ENCODE assay signal across 2 cellular contexts in genomic region chr9:136050266-136050705, GRCh38.
TF ChIP-seq lines count a peak whose summit lies in the region.

No MANE protein-coding gene starts in this region.

TF ChIP-seq in SK-N-SH, 30 proteins besides CTCF, POLR2A, EP300 and RAD21 (continued from another document):
- no peak for TF ChIP-seq USF2 (IDR thresholded peaks at IDR 0.05; ENCODE audit: borderline replicate concordance, low read depth, low read length)
- TF ChIP-seq JUND (IDR thresholded peaks at IDR 0.05): no peak
- TF ChIP-seq TAF1 (IDR thresholded peaks at IDR 0.05; ENCODE audit: borderline replicate concordance, low read depth, low read length): no peak
- no peak for TF ChIP-seq SIN3A (IDR thresholded peaks at IDR 0.05; ENCODE audit: borderline replicate concordance, low read depth, low read length)
- no peak for TF ChIP-seq NRF1 (IDR thresholded peaks at IDR 0.05; ENCODE audit: low read depth, low read length)
- TF ChIP-seq POLR2AphosphoS5 (IDR thresholded peaks at IDR 0.05; ENCODE audit: low read depth, low read length): no peak
- no peak for TF ChIP-seq ELF1 (IDR thresholded peaks at IDR 0.05)
- TF ChIP-seq RCOR1 (IDR thresholded peaks at IDR 0.05; ENCODE audit: low read length): no peak
- no peak for TF ChIP-seq REST (IDR thresholded peaks at IDR 0.05; ENCODE audit: low read depth, low read length)

TF ChIP-seq in SK-N-SH treated with all-trans-retinoic acid at 6 μM for 48 hours, 23 proteins besides CTCF, POLR2A, EP300 and RAD21 (continued from another document):
- TF ChIP-seq CREB5 (CRISPR knock-in tag; IDR thresholded peaks at IDR 0.05; ENCODE audit: low read depth): no peak
- no peak for TF ChIP-seq CSDC2 (CRISPR knock-in tag; IDR thresholded peaks at IDR 0.05)
- no peak for TF ChIP-seq PPARA (CRISPR knock-in tag; IDR thresholded peaks at IDR 0.05; ENCODE audit: borderline replicate concordance)
- TF ChIP-seq ISL1 (CRISPR knock-in tag; IDR thresholded peaks at IDR 0.05): no peak
- no peak for TF ChIP-seq ZNF70 (CRISPR knock-in tag; IDR thresholded peaks at IDR 0.05)
